Comparison of ENCODE assay signal across 25 cellular contexts in genomic region chr17:50548831-50549230, GRCh38. TPM values are rescaled to one million over a fixed set of nuclear protein-coding genes. Genes with fewer than 3 reads are reported as not detected.
DNase-seq lines count a peak whose midpoint lies in the region; ATAC-seq, FAIRE-seq and TF ChIP-seq lines count a peak whose summit lies in the region.
"Had no signal": no experiment of that assay in that cellular context is flagged by ENCODE, and none has a peak within 500 bp of the region (broad histone marks: within the 10 kb centered on the region; RNA-seq: fewer than 3 reads in every experiment).

No MANE protein-coding gene starts in this region.

- H3K4me1 ChIP-seq in A549: peaks cover 35% of the 10 kb centered on the region
- peaks cover 9 to 11% of the 10 kb centered on the region in 2 donors for H3K4me1 ChIP-seq in neuronal stem cell (ENCODE audit: control insufficient read depth in 2 of 2, insufficient read depth in 1 of 2, low read depth in 1 of 2, low read length in 2 of 2)

- H3K27ac ChIP-seq in A549 (peak overlapping the region; percentile 95 to 98; a peak in 5 of 6 replicates), neuronal stem cell (replicated peaks; ENCODE audit: low read length) (no peak overlapping the region), WERI-Rb-1 (no peak overlapping the region)
- H3K27ac ChIP-seq: SK-N-MC had no signal

- no peak overlapping the region for H4K91ac ChIP-seq in neuronal stem cell (ENCODE audit: low read depth, low read length, poor library complexity)

- DNase-seq in A549 (ENCODE audit: low read depth in 1 of 2, low spot score in 1 of 2) (no peak), HTR-8/SVneo (ENCODE audit: insufficient read length, low spot score) (no peak), T-helper 17 cell (no peak), neuronal stem cell (ENCODE audit: low spot score) (no peak), WERI-Rb-1 (no peak)
- DNase-seq in stimulated activated CD4-positive, alpha-beta T cell treated with anti-CD3 and anti-CD28 coated beads, Interleukin-4, amount 100 ng/mL, for 24 hours: no peak
- DNase-seq: BE2C; Calu3; CD8-positive, alpha-beta memory T cell; DMS79 treated with DMSO at 0.1 percent for 48 hours; GF-D8; KG1; MM.1S; NCI-H1048; NCI-H1417; NCI-H1694; NCI-H2029 treated with DMSO at 0.1 percent for 48 hours; NCI-H446 treated with DMSO at 0.1 percent for 48 hours; NCI-H526; SHP77 treated with DMSO at 0.1 percent for 48 hours had no signal

- peaks cover 0 to 6% (median 0%) of the 10 kb centered on the region in 3 experiments for H3K27me3 ChIP-seq in neuronal stem cell (ENCODE audit: control insufficient read depth in 3 of 3, insufficient read depth in 3 of 3, low read depth in 1 of 3, low read length in 3 of 3)
- no peaks in the 10 kb centered on the region for H3K27me3 ChIP-seq in WERI-Rb-1 (ENCODE audit: insufficient read depth, low read depth, severe bottlenecking)
- H3K27me3 ChIP-seq: BE2C had no signal

- FAIRE-seq in A549 (lab: Jason Lieb, UNC) (no peak), HTR-8/SVneo (lab: Jason Lieb, UNC) (peak; percentile 68)
- FAIRE-seq: GM12891, H54 had no signal

- H3K79me1 ChIP-seq in neuronal stem cell (ENCODE audit: low read depth, low read length): peaks cover 4% of the 10 kb centered on the region

- peaks cover 11% of the 10 kb centered on the region for H3K27me3 Mint-ChIP-seq in T-helper 17 cell

- H3K4me2 ChIP-seq in A549 (peak overlapping the region; percentile 97), neuronal stem cell (ENCODE audit: insufficient read depth, low read length, poor library complexity, severe bottlenecking) (no peak overlapping the region)

- H3K4me3 Mint-ChIP-seq in T-helper 17 cell: peak overlapping the region; percentile 21
- H3K4me3 Mint-ChIP-seq: CD14-positive monocyte had no signal

- no peak overlapping the region for H3K18ac ChIP-seq in neuronal stem cell (ENCODE audit: low read length)

- H2BK15ac ChIP-seq in neuronal stem cell (ENCODE audit: low read length): peak overlapping the region; percentile 76

- TF ChIP-seq EP300 in A549 (IDR thresholded peaks at IDR 0.05): no peak

- H3K36me3 ChIP-seq in neuronal stem cell (replicated peaks in 1 of 2; ENCODE audit: control insufficient read depth in 2 of 2, insufficient read depth in 2 of 2, low read length in 2 of 2): peaks cover 0 to 2% of the 10 kb centered on the region in 2 donors
- peaks cover 6% of the 10 kb centered on the region for H3K36me3 ChIP-seq in WERI-Rb-1
- H3K36me3 ChIP-seq: BE2C had no signal

- TF ChIP-seq CTCF in A549 (IDR thresholded peaks at IDR 0.05) (no peak), WERI-Rb-1 (IDR thresholded peaks at IDR 0.05; ENCODE audit: low read depth, low read length) (no peak)

- H3K4me3 ChIP-seq in A549: no peak overlapping the region
- H3K4me3 ChIP-seq in neuronal stem cell (ENCODE audit: low read length in 2 of 2): no peak overlapping the region
- H3K4me3 ChIP-seq in WERI-Rb-1 (ENCODE audit: low read depth, low read length): no peak overlapping the region
- H3K4me3 ChIP-seq: SK-N-MC had no signal

- ATAC-seq in A549 (no peak), T-helper 17 cell (no peak), GM18498 (IDR thresholded peaks at IDR 0.05; ENCODE audit: unreplicated experiment) (no peak)

- H2BK5ac ChIP-seq in neuronal stem cell (ENCODE audit: low read length): peak overlapping the region; percentile 84

- H3K9ac ChIP-seq in neuronal stem cell (ENCODE audit: low read depth, low read length, poor library complexity): no peak overlapping the region

- no peak overlapping the region for H2BK12ac ChIP-seq in neuronal stem cell (ENCODE audit: low read length)

- H2AK5ac ChIP-seq in neuronal stem cell (ENCODE audit: low read depth, low read length): peak overlapping the region; percentile 81

- H3K4ac ChIP-seq in neuronal stem cell (ENCODE audit: low read length): peak overlapping the region; percentile 86

- peak overlapping the region; percentile 27 for H3K27ac Mint-ChIP-seq in T-helper 17 cell

- H3K9me3 ChIP-seq in A549 (no peaks in the 10 kb centered on the region), T-helper 17 cell (ENCODE audit: control insufficient read depth, low read length, poor library complexity, severe bottlenecking) (no peaks in the 10 kb centered on the region), neuronal stem cell (replicated peaks in 1 of 2; ENCODE audit: control insufficient read depth in 2 of 2, insufficient read depth in 1 of 2, low read depth in 1 of 2, low read length in 2 of 2) (no peaks in the 10 kb centered on the region), WERI-Rb-1 (ENCODE audit: severe bottlenecking) (no peaks in the 10 kb centered on the region)
- H3K9me3 ChIP-seq: BE2C had no signal

- TF ChIP-seq POLR2A in A549 (IDR thresholded peaks at IDR 0.05; ENCODE audit: low read length): no peak

- WGBS in A549 (ENCODE audit: missing lambda C conversion rate): 89% methylated on average over 18 of the region's 18 CpGs
- WGBS in neuronal stem cell (ENCODE audit: extremely low coverage in 2 of 2, insufficient read length in 2 of 2, insufficient replicate concordance in 1 of 2), 2 donors: no CpG with 5 or more reads among the region's 18 CpGs

- H3K23ac ChIP-seq in neuronal stem cell (ENCODE audit: low read depth, low read length, poor library complexity): peak overlapping the region; percentile 47

- no peak overlapping the region for H2AFZ ChIP-seq in neuronal stem cell (ENCODE audit: low read length)

- H3K14ac ChIP-seq in neuronal stem cell (ENCODE audit: low read length): no peak overlapping the region

- CTCF ChIA-PET in A549 (lab: Yijun Ruan, JAX): interaction anchor here (0.6 to 23.7 kb wide), 18 partner anchors 13 to 304 kb away, joined by 3 to 753 read pairs (median 9); partner anchors contain the start of genes ANKRD40 and CACNA1G

- H3K36me3 Mint-ChIP-seq in T-helper 17 cell (ENCODE audit: low read depth): no peaks in the 10 kb centered on the region

- no peak overlapping the region for H2BK120ac ChIP-seq in neuronal stem cell (ENCODE audit: low read depth, low read length)

- H3K4me1 Mint-ChIP-seq in T-helper 17 cell: peaks cover 12% of the 10 kb centered on the region

- TF ChIP-seq RAD21 in A549 (conservative IDR thresholded peaks at IDR 0.05 in 1 of 2, IDR thresholded peaks at IDR 0.05 in 1 of 2): no peak

- POLR2A ChIA-PET in A549 (lab: Yijun Ruan, JAX): interaction anchor here (0.6 to 3.1 kb wide), 2 partner anchors 147 to 215 kb away, joined by 4 to 22 read pairs; no protein-coding TSS in a partner anchor

- peak overlapping the region; percentile 9 for H4K8ac ChIP-seq in neuronal stem cell (ENCODE audit: low read depth, low read length)

TF ChIP-seq in A549, 52 proteins besides CTCF, POLR2A, EP300 and RAD21:
- TF ChIP-seq JUN (IDR thresholded peaks at IDR 0.05) (0 out of 5 replicates have a peak, but pooled peaks of 1 of the 2 experiments have one; percentile 13), POLR2AphosphoS2 (conservative IDR thresholded peaks at IDR 0.05; ENCODE audit: low read length) (no peak)
TF ChIP-seq in A549: peak in this region for 1.

RNA-seq across cellular contexts. Expression of gene SPATA20, which starts 1.9 kb away (rescaled TPM):
- polyA plus RNA-seq in A549 (2011; rRNA removed) (34.4 and 48.5 TPM in 2 replicates), A549 (2017; fragmentation: RNase III; extraction: RNeasy Plus Mini Kit Qiagen cat#74134 plus additional on column Dnase treatment) (96.1 to 123 TPM (median 110 TPM) in 3 replicates)
- 69.5 and 89.6 TPM in 2 replicates for polyA plus RNA-seq in A549 (2012; cell fraction: cytosol; rRNA removed)
- 497 and 626 TPM in 2 replicates for polyA plus RNA-seq in A549 (2012; cell fraction: nucleus; rRNA removed)
- 54.1 and 55.2 TPM in 2 replicates for polyA minus RNA-seq in A549 (2011; rRNA and poly(A)+ RNA removed)
- total RNA-seq in T-helper 17 cell: 10 to 100 TPM; 11.3 to 16.4 TPM
- 17.6 TPM for polyA plus RNA-seq in neuronal stem cell (2013, experiment 1 of 2)
- 18.9 TPM for polyA plus RNA-seq in neuronal stem cell (2013, experiment 2 of 2)

RNA-seq across cellular contexts. Expression of gene CACNA1G, which starts 11.7 kb away (rescaled TPM):
- polyA plus RNA-seq in A549 (2011; rRNA removed): 4.0 and 4.9 TPM in 2 replicates
- 11.2 and 17.6 TPM in 2 replicates for polyA plus RNA-seq in A549 (2012; cell fraction: cytosol; rRNA removed)
- polyA plus RNA-seq in A549 (2012; cell fraction: nucleus; rRNA removed): 33.3 and 39.5 TPM in 2 replicates
- 7.5 to 9.0 TPM (median 8.9 TPM) in 3 replicates for polyA plus RNA-seq in A549 (2017; fragmentation: RNase III; extraction: RNeasy Plus Mini Kit Qiagen cat#74134 plus additional on column Dnase treatment)
- 2.9 and 6.9 TPM in 2 replicates for polyA minus RNA-seq in A549 (2011; rRNA and poly(A)+ RNA removed)
- total RNA-seq in T-helper 17 cell: under 1 TPM; 0.05 to 0.18 TPM
- polyA plus RNA-seq in neuronal stem cell (2013, experiment 1 of 2): 3.0 TPM
- 2.8 TPM for polyA plus RNA-seq in neuronal stem cell (2013, experiment 2 of 2)
- total RNA-seq: Calu3 had no signal
- polyA plus RNA-seq: CD14-positive monocyte; CD8-positive, alpha-beta memory T cell had no signal

RNA-seq across cellular contexts. Expression of gene EPN3, which starts 16.3 kb away (rescaled TPM):
- polyA plus RNA-seq in A549 (2011; rRNA removed): 0.09 and 0.13 TPM in 2 replicates
- polyA plus RNA-seq in A549 (2012; cell fraction: cytosol; rRNA removed): 0.15 and 0.39 TPM in 2 replicates
- 0.22 and 0.67 TPM in 2 replicates for polyA plus RNA-seq in A549 (2012; cell fraction: nucleus; rRNA removed)
- 0.18 to 0.26 TPM (median 0.20 TPM) in 3 replicates for polyA plus RNA-seq in A549 (2017; fragmentation: RNase III; extraction: RNeasy Plus Mini Kit Qiagen cat#74134 plus additional on column Dnase treatment)
- polyA minus RNA-seq in A549 (2011; rRNA and poly(A)+ RNA removed): 0.12 and 0.78 TPM in 2 replicates
- not detected for total RNA-seq in T-helper 17 cell
- polyA plus RNA-seq in neuronal stem cell (2013, experiment 1 of 2): 0.04 TPM
- 0.07 TPM for polyA plus RNA-seq in neuronal stem cell (2013, experiment 2 of 2)
- total RNA-seq: CD8-positive, alpha-beta memory T cell had no signal
- polyA plus RNA-seq: CD14-positive monocyte; CD8-positive, alpha-beta memory T cell had no signal

RNA-seq across cellular contexts. Expression of gene MYCBPAP, which starts 40.6 kb away (rescaled TPM):
- polyA plus RNA-seq in A549 (2011; rRNA removed) (2.5 and 4.1 TPM in 2 replicates), A549 (2017; fragmentation: RNase III; extraction: RNeasy Plus Mini Kit Qiagen cat#74134 plus additional on column Dnase treatment) (0.93 to 2.1 TPM (median 1.2 TPM) in 3 replicates)
- polyA plus RNA-seq in A549 (2012; cell fraction: cytosol; rRNA removed): 0.59 and 0.89 TPM in 2 replicates
- polyA plus RNA-seq in A549 (2012; cell fraction: nucleus; rRNA removed): 3.0 and 3.7 TPM in 2 replicates
- 3.2 and 3.9 TPM in 2 replicates for polyA minus RNA-seq in A549 (2011; rRNA and poly(A)+ RNA removed)
- 1 to 10 TPM; 1.2 to 1.3 TPM for total RNA-seq in T-helper 17 cell
- 1.8 TPM for polyA plus RNA-seq in neuronal stem cell (2013, experiment 1 of 2)
- polyA plus RNA-seq in neuronal stem cell (2013, experiment 2 of 2): 2.2 TPM
- polyA plus RNA-seq: CD14-positive monocyte; CD8-positive, alpha-beta memory T cell had no signal

Comparison
In these comparisons a context has a peak if more than half of its experiments do, and no peak if none do; other contexts are left out.
1. H3K27ac ChIP-seq: peak in A549 (2 of 2); none in neuronal stem cell (single experiment) and WERI-Rb-1 (single experiment).